In the genomic region with DNA sequence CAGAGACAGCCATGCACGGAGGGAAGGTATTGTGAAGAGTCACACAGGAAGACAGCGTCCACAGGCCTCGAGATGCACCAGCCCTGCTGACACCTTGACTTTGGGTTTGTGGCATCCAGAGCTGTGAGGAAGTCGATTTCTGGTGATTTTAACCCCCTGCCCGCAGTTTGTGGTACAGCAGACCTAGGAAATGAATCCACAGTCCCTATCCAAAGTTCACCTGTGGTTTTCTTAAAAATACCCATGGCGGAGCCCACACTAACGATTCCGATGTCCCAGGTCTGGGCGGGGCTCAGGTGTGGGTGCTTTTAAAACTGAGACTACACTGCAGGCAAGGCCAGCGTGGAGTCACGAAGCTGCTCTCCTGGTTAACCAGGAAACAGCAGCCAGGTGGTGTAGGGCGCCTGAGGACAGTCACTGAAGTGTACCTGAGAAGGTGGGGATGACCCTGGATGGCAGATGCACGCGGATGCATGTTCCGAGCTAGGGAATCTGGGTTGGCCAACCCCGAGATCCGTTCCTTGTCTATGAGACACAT, we compare ENCODE assay signal across 11 cellular contexts. TPM values are rescaled to one million over a fixed set of nuclear protein-coding genes. Genes with fewer than 3 reads are reported as not detected.
DNase-seq lines count a peak whose midpoint lies in the region; ATAC-seq and TF ChIP-seq lines count a peak whose summit lies in the region.
"Had no signal": no experiment of that assay in that cellular context is flagged by ENCODE, and none has a peak within 500 bp of the region (broad histone marks: within the 10 kb centered on the region; RNA-seq: fewer than 3 reads in every experiment).

No MANE protein-coding gene starts in this region.

- CTCF ChIA-PET in CD8-positive, alpha-beta T cell (lab: Charles Lee) = interaction anchor here (0.7 to 18.5 kb wide), 10 partner anchors 8 to 219 kb away, joined by 3 to 392 read pairs (median 4); partner anchors contain the start of genes COTL1 and MEAK7

- H3K9me3 Mint-ChIP-seq in CD8-positive, alpha-beta T cell = no peaks in the 10 kb centered on the region

- peak overlapping the region; percentile 84 for H3K27ac Mint-ChIP-seq in CD8-positive, alpha-beta T cell

- DNase-seq in CD8-positive, alpha-beta T cell = peak; percentile 29 to 79 (median 65)
- DNase-seq in NCI-H2171 treated with DMSO at 0.1 percent for 48 hours (lab: John Stamatoyannopoulos, UW) (peak; percentile 71), lower lobe of right lung (peak; percentile 37), NOMO-1 treated with DMSO at 0.1 percent for 48 hours (lab: John Stamatoyannopoulos, UW; ENCODE audit: unreplicated experiment) (no peak), pons (ENCODE audit: low spot score) (no peak)
- peak; percentile 52 for DNase-seq in activated CD8-positive, alpha-beta memory T cell treated with anti-CD3 and anti-CD28 coated beads, Interleukin-2, amount 50 U/mL, for 4 hours
- DNase-seq: GOT3, left lung had no signal

- no peaks in the 10 kb centered on the region for H3K27me3 Mint-ChIP-seq in CD8-positive, alpha-beta T cell (ENCODE audit: low read depth)

- ATAC-seq in CD8-positive, alpha-beta T cell = peak; percentile 54
- ATAC-seq in lower lobe of right lung (no peak), GM21786 (IDR thresholded peaks at IDR 0.05; ENCODE audit: unreplicated experiment) (no peak), HG02852 (IDR thresholded peaks at IDR 0.05; ENCODE audit: unreplicated experiment) (no peak)
- ATAC-seq: GM12878, left lung had no signal

- H3K9me3 ChIP-seq in CD8-positive, alpha-beta T cell (ENCODE audit: low read length) = no peaks in the 10 kb centered on the region
- no peaks in the 10 kb centered on the region for H3K9me3 ChIP-seq in lower lobe of right lung
- H3K9me3 ChIP-seq: left lung had no signal

- H3K36me3 Mint-ChIP-seq in CD8-positive, alpha-beta T cell = no peaks in the 10 kb centered on the region

- no peaks in the 10 kb centered on the region for H3K27me3 ChIP-seq in CD8-positive, alpha-beta T cell (ENCODE audit: insufficient read depth, low read length)
- H3K27me3 ChIP-seq in lower lobe of right lung (ENCODE audit: low read depth) = no peaks in the 10 kb centered on the region
- H3K27me3 ChIP-seq: left lung had no signal

- POLR2A ChIA-PET in CD8-positive, alpha-beta T cell (lab: Charles Lee) = interaction anchor here (0.7 to 3.6 kb wide), 11 partner anchors 9 to 151 kb away, joined by 3 to 16 read pairs (median 4); partner anchors contain the start of gene KLHL36

- no peak overlapping the region for H3K4me3 ChIP-seq in CD8-positive, alpha-beta T cell (ENCODE audit: low read depth, low read length)
- no peak overlapping the region for H3K4me3 ChIP-seq in lower lobe of right lung
- H3K4me3 ChIP-seq: GM12878, left lung had no signal

- H3K27ac ChIP-seq in CD8-positive, alpha-beta T cell (ENCODE audit: low read depth, low read length) = no peak overlapping the region
- H3K27ac ChIP-seq in lower lobe of right lung = no peak overlapping the region
- H3K27ac ChIP-seq: left lung had no signal

- H3K36me3 ChIP-seq in CD8-positive, alpha-beta T cell (ENCODE audit: insufficient read depth, low read length) = no peaks in the 10 kb centered on the region
- no peaks in the 10 kb centered on the region for H3K36me3 ChIP-seq in lower lobe of right lung
- H3K36me3 ChIP-seq: left lung had no signal

- peak overlapping the region; percentile 45 for H3K4me3 Mint-ChIP-seq in CD8-positive, alpha-beta T cell

- intact Hi-C loops in CD8-positive, alpha-beta T cell (cut with DNase I, micrococcal nuclease) = loop anchor here in 1 of 2 experiments (2.0 to 10.0 kb wide), 2 partner anchors 30 to 1036 kb away; no protein-coding TSS in a partner anchor
- intact Hi-C loops in lower lobe of right lung (cut with DNase I) = no loop called here

- H3K4me1 ChIP-seq in CD8-positive, alpha-beta T cell (ENCODE audit: insufficient read depth, low read length) = peaks cover 61% of the 10 kb centered on the region
- no peaks in the 10 kb centered on the region for H3K4me1 ChIP-seq in lower lobe of right lung

- peaks cover 61% of the 10 kb centered on the region for H3K4me1 Mint-ChIP-seq in CD8-positive, alpha-beta T cell (ENCODE audit: low read depth)

- no peak for TF ChIP-seq CTCF in CD8-positive, alpha-beta T cell (IDR thresholded peaks at IDR 0.05)
- no peak for TF ChIP-seq CTCF in lower lobe of right lung (IDR thresholded peaks at IDR 0.05)

RNA-seq across cellular contexts. Expression of gene MEAK7, which starts 14.4 kb away (rescaled TPM):
- 1 to 10 TPM; 2.1 to 2.2 TPM for total RNA-seq in CD8-positive, alpha-beta T cell
- total RNA-seq in lower lobe of right lung = 13.0 TPM

Comparison
In these comparisons a context has a peak if more than half of its experiments do, and no peak if none do; other contexts are left out.
1. DNase-seq: peak in CD8-positive, alpha-beta T cell (7 of 7), NCI-H2171 treated with DMSO at 0.1 percent for 48 hours (single experiment), activated CD8-positive, alpha-beta memory T cell treated with anti-CD3 and anti-CD28 coated beads, Interleukin-2, amount 50 U/mL, for 4 hours (single experiment) and lower lobe of right lung (single experiment); none in NOMO-1 treated with DMSO at 0.1 percent for 48 hours (single experiment) and pons (single experiment).